ENCODE assay signal across 23 cellular contexts in the genomic region with DNA sequence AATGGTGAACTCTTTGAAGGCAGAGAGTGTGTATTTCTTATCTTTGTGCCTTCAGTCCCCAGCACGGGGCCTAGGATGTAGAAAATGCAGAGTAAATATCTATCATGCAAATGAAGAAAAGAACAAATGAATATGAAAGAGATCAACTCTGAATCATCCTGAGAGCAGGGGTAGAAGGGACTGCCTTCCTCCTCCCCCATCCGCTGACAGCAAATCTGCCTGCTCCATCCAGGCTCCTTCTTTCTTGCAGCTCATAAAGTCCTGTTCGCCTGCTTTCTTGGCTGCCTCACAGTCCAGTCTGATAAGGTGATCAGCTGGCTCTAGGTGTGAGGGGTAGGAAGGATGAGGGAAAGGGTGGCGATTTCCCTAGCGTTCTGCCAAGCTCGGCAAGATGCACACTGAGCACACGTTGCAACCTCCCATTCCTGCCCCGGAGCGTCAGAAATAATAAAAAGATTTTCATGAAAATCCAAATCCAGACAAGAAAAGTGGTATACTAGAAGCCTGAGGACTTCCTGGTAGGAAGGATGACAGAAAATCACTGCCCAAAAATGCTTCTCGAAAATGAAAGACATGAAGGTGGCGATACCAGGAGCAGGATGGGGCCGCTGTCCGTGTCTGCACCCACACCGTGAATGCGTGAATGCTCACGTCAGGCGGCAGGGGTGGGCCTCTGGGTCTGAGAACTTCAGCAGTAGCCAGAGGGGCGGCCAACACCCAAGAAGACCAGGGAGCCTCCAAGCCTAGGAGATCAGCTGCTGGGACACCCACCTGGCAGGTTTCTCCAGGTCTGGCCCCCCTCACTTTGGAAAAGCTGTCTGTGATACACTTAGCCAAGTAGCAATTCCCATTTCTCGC.
DNase-seq lines count a peak whose midpoint lies in the region; ATAC-seq and TF ChIP-seq lines count a peak whose summit lies in the region.
"Had no signal": no experiment of that assay in that cellular context is flagged by ENCODE, and none has a peak within 500 bp of the region (broad histone marks: within the 10 kb centered on the region; RNA-seq: fewer than 3 reads in every experiment).

No MANE protein-coding gene starts in this region.

- no peak overlapping the region for H3K4ac ChIP-seq in IMR-90 (ENCODE audit: low read depth, low read length)

- H3K4me1 Mint-ChIP-seq in activated naive CD4-positive, alpha-beta T cell treated with anti-CD3 and anti-CD28 coated beads, Interleukin-2, amount 50 U/mL, for 24 hours: no peaks in the 10 kb centered on the region
- peaks cover 13% of the 10 kb centered on the region for H3K4me1 Mint-ChIP-seq in stimulated activated effector memory CD8-positive, alpha-beta T cell treated with anti-CD3 and anti-CD28 coated beads, Interleukin-12 subunit alpha, Interleukin-12 subunit beta, amount 100 ng/mL, for 72 hours
- H3K4me1 Mint-ChIP-seq: CD4-positive, alpha-beta memory T cell had no signal

- no peak overlapping the region for H3K18ac ChIP-seq in IMR-90 (ENCODE audit: low read depth, low read length)

- POLR2A ChIA-PET in IMR-90 (lab: Charles Lee; ENCODE audit: unreplicated experiment): no interaction called here

- WGBS in IMR-90 (ENCODE audit: extremely low coverage in 2 of 2, insufficient read length in 1 of 2), 2 experiments: 96% methylated on average over 9 of the region's 19 CpGs; no CpG with 5 or more reads in 1 of the 2 experiments
- WGBS in psoas muscle, 3 donors: 84 to 92% (median 92%) methylated on average over 19 of the region's 19 CpGs

- CTCF ChIA-PET in IMR-90 (lab: Yijun Ruan, JAX): no interaction called here

- no peak overlapping the region for H2BK20ac ChIP-seq in IMR-90 (ENCODE audit: low read depth, low read length)

- TF ChIP-seq POLR2A in IMR-90 (IDR thresholded peaks at IDR 0.05; ENCODE audit: low read depth, low read length) (no peak), Peyer's patch (IDR thresholded peaks at IDR 0.05) (no peak)

- no peaks in the 10 kb centered on the region for H3K9me1 ChIP-seq in IMR-90 (ENCODE audit: insufficient read depth, low read length)

- no peaks in the 10 kb centered on the region for H4K20me1 ChIP-seq in IMR-90 (ENCODE audit: insufficient read depth, low read length)
- H4K20me1 ChIP-seq: BLaER1 treated with 17β-estradiol and CSF1 and Interleukin-3, amounts not matched to agents 10 nM and 100 nM had no signal

- H3K14ac ChIP-seq in IMR-90 (replicated peaks; ENCODE audit: low read depth, low read length): no peak overlapping the region

- H3K4me3 Mint-ChIP-seq in activated naive CD4-positive, alpha-beta T cell treated with anti-CD3 and anti-CD28 coated beads, Interleukin-2, amount 50 U/mL, for 24 hours: no peak overlapping the region
- no peak overlapping the region for H3K4me3 Mint-ChIP-seq in stimulated activated effector memory CD8-positive, alpha-beta T cell treated with anti-CD3 and anti-CD28 coated beads, Interleukin-12 subunit alpha, Interleukin-12 subunit beta, amount 100 ng/mL, for 72 hours
- H3K4me3 Mint-ChIP-seq: CD4-positive, alpha-beta memory T cell had no signal

- H3K9me3 Mint-ChIP-seq in activated naive CD4-positive, alpha-beta T cell treated with anti-CD3 and anti-CD28 coated beads, Interleukin-2, amount 50 U/mL, for 24 hours: no peaks in the 10 kb centered on the region
- peaks cover 3% of the 10 kb centered on the region for H3K9me3 Mint-ChIP-seq in stimulated activated effector memory CD8-positive, alpha-beta T cell treated with anti-CD3 and anti-CD28 coated beads, Interleukin-12 subunit alpha, Interleukin-12 subunit beta, amount 100 ng/mL, for 72 hours
- H3K9me3 Mint-ChIP-seq: CD4-positive, alpha-beta memory T cell had no signal

- H2AFZ ChIP-seq in IMR-90 (replicated peaks; ENCODE audit: low read length, poor library complexity): peak overlapping the region; percentile 32

- no peak overlapping the region for H4K5ac ChIP-seq in IMR-90 (ENCODE audit: low read depth, low read length)

- H3K9me3 ChIP-seq in IMR-90 (ENCODE audit: control insufficient read depth, insufficient read depth, low read length): no peaks in the 10 kb centered on the region
- no peaks in the 10 kb centered on the region for H3K9me3 ChIP-seq in iPS-20b (ENCODE audit: insufficient read depth, low read depth, low read length)
- no peaks in the 10 kb centered on the region for H3K9me3 ChIP-seq in psoas muscle
- no peaks in the 10 kb centered on the region for H3K9me3 ChIP-seq in Peyer's patch

- TF ChIP-seq RAD21 in IMR-90 (IDR thresholded peaks at IDR 0.05; ENCODE audit: low read length): no peak

- no peak for DNase-seq in activated naive CD4-positive, alpha-beta T cell treated with Interleukin-2 at 50 U/mL for 16 hours
- DNase-seq in IMR-90 (no peak), psoas muscle (no peak), Peyer's patch (no peak)
- no peak for DNase-seq in stimulated activated effector memory CD8-positive, alpha-beta T cell treated with anti-CD3 and anti-CD28 coated beads, Interleukin-12 subunit alpha, Interleukin-12 subunit beta, amount 100 ng/mL, for 72 hours (ENCODE audit: low spot score in 2 of 2)
- no peak for DNase-seq in stimulated activated naive CD4-positive, alpha-beta T cell treated with Interleukin-2 at 50 U/mL for 16 hours (lab: John Stamatoyannopoulos, UW)
- DNase-seq: 8988T; Calu3; CD4-positive, alpha-beta memory T cell; DMS53; GDM1; GOT3; Kasumi-1; NCI-H1694; NCI-H2081; NCI-H2171; NCI-H345; NCI-H526; OCI-M1; SHP77 had no signal

- no peak overlapping the region for H2BK120ac ChIP-seq in IMR-90 (ENCODE audit: low read depth, low read length)

- BruUV-seq in IMR-90 (replicated peaks; lab: Mats Ljungman, UMichigan): no TSS peak

- no peak overlapping the region for H4K91ac ChIP-seq in IMR-90 (ENCODE audit: insufficient read depth, low read depth, low read length)

- TF ChIP-seq CTCF in IMR-90 (conservative IDR thresholded peaks at IDR 0.05; ENCODE audit: low read depth, low read length) (no peak), psoas muscle (IDR thresholded peaks at IDR 0.05) (no peak), Peyer's patch (IDR thresholded peaks at IDR 0.05) (no peak)

- no peak overlapping the region for H2BK15ac ChIP-seq in IMR-90 (ENCODE audit: low read depth, low read length)

- peaks cover 24% of the 10 kb centered on the region for H3K36me3 ChIP-seq in IMR-90 (ENCODE audit: control insufficient read depth, insufficient read depth, low read length)
- H3K36me3 ChIP-seq in iPS-20b (ENCODE audit: insufficient read depth, low read depth, low read length): peaks cover 14% of the 10 kb centered on the region
- H3K36me3 ChIP-seq in psoas muscle (ENCODE audit: insufficient read depth in 1 of 2, low read depth in 1 of 2): peaks cover 0 to 49% of the 10 kb centered on the region in 2 donors
- H3K36me3 ChIP-seq in Peyer's patch: peaks cover 0 to 44% (median 0%) of the 10 kb centered on the region in 3 donors

- H3K36me3 Mint-ChIP-seq in activated naive CD4-positive, alpha-beta T cell treated with anti-CD3 and anti-CD28 coated beads, Interleukin-2, amount 50 U/mL, for 24 hours: peaks cover 19% of the 10 kb centered on the region
- peaks cover 32% of the 10 kb centered on the region for H3K36me3 Mint-ChIP-seq in stimulated activated effector memory CD8-positive, alpha-beta T cell treated with anti-CD3 and anti-CD28 coated beads, Interleukin-12 subunit alpha, Interleukin-12 subunit beta, amount 100 ng/mL, for 72 hours

- no peak overlapping the region for H3K4me2 ChIP-seq in IMR-90 (ENCODE audit: low read depth, low read length)
- H3K4me2 ChIP-seq: BLaER1 treated with 17β-estradiol and CSF1 and Interleukin-3, amounts not matched to agents 10 nM and 100 nM had no signal

- no peaks in the 10 kb centered on the region for H3K27me3 ChIP-seq in IMR-90 (ENCODE audit: control insufficient read depth, insufficient read depth, low read length)
- no peaks in the 10 kb centered on the region for H3K27me3 ChIP-seq in iPS-20b (ENCODE audit: insufficient read depth, low read length)
- H3K27me3 ChIP-seq in psoas muscle (ENCODE audit: insufficient read depth in 3 of 3, low read length in 2 of 3): no peaks in the 10 kb centered on the region
- H3K27me3 ChIP-seq in Peyer's patch: no peaks in the 10 kb centered on the region
- H3K27me3 ChIP-seq: BLaER1 treated with 17β-estradiol and CSF1 and Interleukin-3, amounts not matched to agents 10 nM and 100 nM had no signal

- H3K4me1 ChIP-seq in IMR-90 (ENCODE audit: control insufficient read depth, insufficient read depth, low read length): no peaks in the 10 kb centered on the region
- peaks cover 10% of the 10 kb centered on the region for H3K4me1 ChIP-seq in iPS-20b (ENCODE audit: insufficient read depth, low read length)
- H3K4me1 ChIP-seq in psoas muscle: no peaks in the 10 kb centered on the region
- no peaks in the 10 kb centered on the region for H3K4me1 ChIP-seq in Peyer's patch
- H3K4me1 ChIP-seq: BLaER1 treated with 17β-estradiol and CSF1 and Interleukin-3, amounts not matched to agents 10 nM and 100 nM had no signal

- H3K56ac ChIP-seq in IMR-90 (ENCODE audit: extremely low read depth, insufficient read depth, low read length): no peak overlapping the region

- dilution Hi-C loops in IMR-90 (cut with HindIII; ENCODE audit: low sequenced_read_pairs, unreplicated experiment): no loop called here

- H2AK9ac ChIP-seq in IMR-90 (replicated peaks; ENCODE audit: low read depth, low read length, poor library complexity): no peak overlapping the region

- no peak overlapping the region for H3K27ac ChIP-seq in IMR-90 (ENCODE audit: insufficient read depth, low read length)
- H3K27ac ChIP-seq in iPS-20b (ENCODE audit: low read length): peak overlapping the region; percentile 17
- H3K27ac ChIP-seq in psoas muscle: no peak overlapping the region
- no peak overlapping the region for H3K27ac ChIP-seq in Peyer's patch
- H3K27ac ChIP-seq: BLaER1 treated with 17β-estradiol and CSF1 and Interleukin-3, amounts not matched to agents 10 nM and 100 nM had no signal

- H3K27me3 Mint-ChIP-seq in activated naive CD4-positive, alpha-beta T cell treated with anti-CD3 and anti-CD28 coated beads, Interleukin-2, amount 50 U/mL, for 24 hours: no peaks in the 10 kb centered on the region
- H3K27me3 Mint-ChIP-seq: CD4-positive, alpha-beta memory T cell had no signal

- in situ Hi-C loops in IMR-90 (cut with MboI; ENCODE audit: low sequenced_read_pairs): no loop called here

- no peak overlapping the region for H4K8ac ChIP-seq in IMR-90 (ENCODE audit: low read depth in 2 of 2, low read length in 2 of 2)

- H2AK5ac ChIP-seq in IMR-90 (ENCODE audit: low read depth, low read length): peak overlapping the region; percentile 50; the same call in 1 of the 2 replicates

- H3K79me1 ChIP-seq in IMR-90 (ENCODE audit: low read depth in 1 of 2, low read length in 2 of 2): peaks cover 7 to 10% of the 10 kb centered on the region in 2 experiments

- no peak overlapping the region for H3K23ac ChIP-seq in IMR-90 (ENCODE audit: low read depth, low read length)

- ATAC-seq in IMR-90 (ENCODE audit: low read depth) (no peak), psoas muscle (no peak)
- ATAC-seq in stimulated activated effector memory CD8-positive, alpha-beta T cell treated with anti-CD3 and anti-CD28 coated beads, Interleukin-12 subunit alpha, Interleukin-12 subunit beta, amount 100 ng/mL, for 72 hours: no peak

- H3K4me3 ChIP-seq in IMR-90 (ENCODE audit: insufficient read depth, low read depth, low read length) (no peak overlapping the region), iPS-20b (ENCODE audit: low read length) (peak overlapping the region; percentile 43; the same call in 1 of the 2 replicates), psoas muscle (no peak overlapping the region), Peyer's patch (no peak overlapping the region)

- H3K9ac ChIP-seq in IMR-90 (ENCODE audit: low read depth, low read length): no peak overlapping the region
- 0 out of 2 replicates have a peak overlapping the region, but pooled peaks have one; percentile 39 for H3K9ac ChIP-seq in iPS-20b (ENCODE audit: low read depth, low read length)
- H3K9ac ChIP-seq: BLaER1 treated with 17β-estradiol and CSF1 and Interleukin-3, amounts not matched to agents 10 nM and 100 nM had no signal

- no peak overlapping the region for H2BK5ac ChIP-seq in IMR-90 (ENCODE audit: low read depth, low read length, poor library complexity, severe bottlenecking)

- intact Hi-C loops in IMR-90 (cut with micrococcal nuclease) (no loop called here), psoas muscle (cut with DNase I) (no loop called here)

- peak overlapping the region; percentile 2 for H3K27ac Mint-ChIP-seq in activated naive CD4-positive, alpha-beta T cell treated with anti-CD3 and anti-CD28 coated beads, Interleukin-2, amount 50 U/mL, for 24 hours
- H3K27ac Mint-ChIP-seq in stimulated activated effector memory CD8-positive, alpha-beta T cell treated with anti-CD3 and anti-CD28 coated beads, Interleukin-12 subunit alpha, Interleukin-12 subunit beta, amount 100 ng/mL, for 72 hours: peak overlapping the region; percentile 30
